5 cellular contexts compared by ENCODE assay signal in the genomic region with DNA sequence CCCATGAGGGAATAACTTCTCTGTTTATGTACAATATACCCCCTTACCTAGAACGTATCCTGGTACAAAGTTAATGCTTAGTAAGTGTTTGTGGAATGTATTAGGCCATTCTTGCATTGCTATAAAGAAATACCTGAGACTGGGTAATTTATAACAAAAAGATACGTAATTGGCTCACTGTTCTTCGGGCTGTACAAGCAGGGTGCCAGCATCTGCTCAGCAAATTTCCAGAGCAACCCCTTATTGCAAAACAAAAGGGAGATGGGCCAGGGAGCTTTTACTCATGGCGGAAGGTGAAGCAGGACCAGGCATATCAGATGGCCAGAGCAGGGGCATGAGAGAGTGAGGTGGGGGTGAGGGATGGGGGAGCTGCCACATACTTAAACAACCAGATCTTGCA.
"Had no signal": no experiment of that assay in that cellular context is flagged by ENCODE, and none has a peak within 500 bp of the region (broad histone marks: within the 10 kb centered on the region; RNA-seq: fewer than 3 reads in every experiment).

No MANE protein-coding gene starts in this region.

- H3K27ac ChIP-seq: HL-60 had no signal

- ATAC-seq: GM23338, HepG2 had no signal

- H2AFZ ChIP-seq: GM23338 had no signal

- H3K4me2 ChIP-seq: GM23338 had no signal

- DNase-seq: H9, HCEC 1CT had no signal

- H3K4me3 ChIP-seq: GM23338 had no signal
